In the genomic region with DNA sequence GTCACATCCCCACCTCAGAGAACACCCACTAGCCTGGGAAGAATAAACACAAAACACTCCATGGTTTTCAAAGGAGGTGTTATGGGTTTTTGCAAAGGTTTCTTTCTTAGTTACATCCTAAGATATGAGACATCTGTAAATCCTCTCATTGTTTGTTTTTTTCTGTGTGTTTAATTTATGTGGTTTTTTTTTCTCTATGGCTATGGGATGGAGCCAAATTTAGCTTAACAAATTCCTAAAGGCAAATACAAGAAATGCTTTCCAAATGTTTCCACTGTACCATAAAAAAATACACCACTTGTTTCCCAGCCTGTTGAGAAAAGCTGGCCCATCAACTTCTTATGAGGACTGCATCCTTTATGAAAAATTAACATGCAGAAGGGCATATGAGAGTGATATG, we compare ENCODE assay signal across 22 cellular contexts.
DNase-seq lines count a peak whose midpoint lies in the region; ATAC-seq and TF ChIP-seq lines count a peak whose summit lies in the region.
"Had no signal": no experiment of that assay in that cellular context is flagged by ENCODE, and none has a peak within 500 bp of the region (broad histone marks: within the 10 kb centered on the region; RNA-seq: fewer than 3 reads in every experiment).

No MANE protein-coding gene starts in this region.

- no peak overlapping the region for H3K27ac ChIP-seq in foreskin keratinocyte
- H3K27ac ChIP-seq: KMS-11, neural progenitor cell, prostate gland had no signal

- no peaks in the 10 kb centered on the region for H3K4me1 ChIP-seq in foreskin keratinocyte
- H3K4me1 ChIP-seq: HAP-1, prostate gland had no signal

- no peak for ATAC-seq in HG02970 (IDR thresholded peaks at IDR 0.05; ENCODE audit: low FRiP score, unreplicated experiment)
- no peak for ATAC-seq in GM21576 (IDR thresholded peaks at IDR 0.05; ENCODE audit: unreplicated experiment)
- ATAC-seq in foreskin keratinocyte = no peak
- ATAC-seq: activated CD4-positive, alpha-beta T cell treated with anti-CD3 and anti-CD28 coated beads for 36 hours; left ventricle myocardium superior; mucosa of descending colon had no signal

- no peaks in the 10 kb centered on the region for H3K27me3 ChIP-seq in foreskin keratinocyte
- H3K27me3 ChIP-seq: neural progenitor cell had no signal

- no peak overlapping the region for H3K4me3 ChIP-seq in fibroblast of villous mesenchyme (ENCODE audit: low read depth, low read length)
- H3K4me3 ChIP-seq: HAP-1, mucosa of descending colon, neural progenitor cell, prostate gland, thoracic aorta had no signal

- no peak for TF ChIP-seq CTCF in AG09319 (IDR thresholded peaks at IDR 0.05; ENCODE audit: low read depth, low read length)
- TF ChIP-seq CTCF in fibroblast of villous mesenchyme (IDR thresholded peaks at IDR 0.05; ENCODE audit: insufficient read depth, low read depth, low read length) = no peak
- no peak for TF ChIP-seq CTCF in foreskin keratinocyte (conservative IDR thresholded peaks at IDR 0.05)

- DNase-seq in AG09319 (ENCODE audit: extremely low read depth, low read depth) = peak; percentile 79
- DNase-seq in HCEC 1CT = peak; percentile 65
- peak; percentile 66 for DNase-seq in astrocyte of the hippocampus (ENCODE audit: low read depth, low spot score)
- DNase-seq in fibroblast of villous mesenchyme (ENCODE audit: low read depth) = peak; percentile 86
- DNase-seq in kidney glomerular epithelial cell (lab: John Stamatoyannopoulos, UW) = no peak
- no peak for DNase-seq in foreskin keratinocyte
- DNase-seq: activated CD4-positive, alpha-beta T cell treated with anti-CD3 and anti-CD28 coated beads for 36 hours; DMS153; left ventricle myocardium superior; mucosa of descending colon; NCI-H1092; NCI-H524; stimulated activated CD4-positive, alpha-beta T cell treated with anti-CD3 and anti-CD28 coated beads, Interleukin-2, amount 100 ng/mL, for 24 hours; stimulated activated naive CD4-positive, alpha-beta T cell; SW 1271 had no signal

Comparison
In these comparisons a context has a peak if more than half of its experiments do, and no peak if none do; other contexts are left out.
1. DNase-seq: peak in AG09319 (single experiment), HCEC 1CT (single experiment), astrocyte of the hippocampus (single experiment) and fibroblast of villous mesenchyme (single experiment); none in kidney glomerular epithelial cell (single experiment) and foreskin keratinocyte (0 of 2).